ENCODE assay signal across 10 cellular contexts in genomic region chr15:39209548-39210211, GRCh38.
"Had no signal": no experiment of that assay in that cellular context is flagged by ENCODE, and none has a peak within 500 bp of the region (broad histone marks: within the 10 kb centered on the region; RNA-seq: fewer than 3 reads in every experiment).

No MANE protein-coding gene starts in this region.

- H3K27ac ChIP-seq: GM23248, HL-60, KMS-11 had no signal

- H3K36me3 ChIP-seq: HAP-1 had no signal

- DNase-seq: GM23248, GOT3, H7, HFFc6, KBM-7 had no signal

- H3K4me3 Mint-ChIP-seq: HFFc6, IgD-negative memory B cell had no signal

- H3K4me1 Mint-ChIP-seq: IgD-negative memory B cell had no signal

- H3K9ac ChIP-seq: GM23248, KMS-11 had no signal

- H3K27me3 Mint-ChIP-seq: IgD-negative memory B cell had no signal

- H3K4me2 ChIP-seq: KMS-11 had no signal

- H3K36me3 Mint-ChIP-seq: IgD-negative memory B cell had no signal

- H3K4me3 ChIP-seq: GM23248, HAP-1 had no signal

- H2AFZ ChIP-seq: GM23248 had no signal

- H3K9me3 ChIP-seq: HAP-1 had no signal

- ATAC-seq: HCT116 had no signal
